ENCODE assay signal across 10 cellular contexts in the genomic region with DNA sequence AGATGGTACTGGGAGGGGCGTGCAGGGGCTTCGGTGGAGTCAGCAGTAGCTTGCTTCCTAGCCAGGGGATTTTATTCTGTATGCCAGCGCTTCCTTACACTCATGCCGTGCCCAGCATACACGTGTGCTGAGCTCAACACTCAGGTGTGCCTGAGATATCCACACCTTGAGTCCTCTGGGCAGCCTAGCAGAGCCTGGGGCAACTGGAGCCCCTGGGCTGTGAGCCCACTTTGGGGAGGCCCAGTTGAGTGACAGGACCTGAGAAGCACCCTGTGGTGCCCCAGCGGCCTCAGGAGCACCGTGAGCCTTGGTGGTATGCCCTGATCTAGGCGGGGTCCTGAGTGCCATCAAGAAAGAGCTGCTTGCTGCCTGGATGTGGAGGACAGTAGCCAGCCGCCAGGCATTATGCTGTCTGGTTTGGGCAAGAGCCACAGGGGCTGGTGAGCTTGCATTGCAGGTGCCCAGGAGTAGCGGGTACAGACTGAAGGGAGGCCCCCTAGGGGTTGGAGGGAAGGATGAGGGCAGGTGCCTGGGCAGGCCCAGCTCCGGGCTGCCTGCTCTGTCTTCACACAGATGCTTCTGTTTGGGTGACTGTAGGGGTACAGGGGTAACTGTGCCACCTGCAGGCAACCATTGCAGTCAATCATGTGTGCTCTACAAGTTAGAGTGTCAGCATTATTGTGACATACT. TPM values are rescaled to one million over a fixed set of nuclear protein-coding genes. Genes with fewer than 3 reads are reported as not detected.
DNase-seq lines count a peak whose midpoint lies in the region; ATAC-seq and TF ChIP-seq lines count a peak whose summit lies in the region.
"Had no signal": no experiment of that assay in that cellular context is flagged by ENCODE, and none has a peak within 500 bp of the region (broad histone marks: within the 10 kb centered on the region; RNA-seq: fewer than 3 reads in every experiment).

No MANE protein-coding gene starts in this region.

- H3K36me3 ChIP-seq in WERI-Rb-1: no peaks in the 10 kb centered on the region
- no peaks in the 10 kb centered on the region for H3K36me3 ChIP-seq in left lung
- H3K36me3 ChIP-seq: SJCRH30 had no signal

- peak; percentile 42; the same call in 1 of the 2 replicates for TF ChIP-seq CTCF in WERI-Rb-1 (IDR thresholded peaks at IDR 0.05; ENCODE audit: low read depth, low read length)
- no peak for TF ChIP-seq CTCF in left lung (IDR thresholded peaks at IDR 0.05)

- H3K4me3 Mint-ChIP-seq in memory B cell: no peak overlapping the region
- H3K4me3 Mint-ChIP-seq in T-helper 2 cell treated with Interferon-gamma antibody and Interleukin-4, amounts not matched to agents 5 μg/mL and 100 μg/mL, for 36 hours: no peak overlapping the region

- no peak overlapping the region for H3K27ac ChIP-seq in WERI-Rb-1
- H3K27ac ChIP-seq in left lung: no peak overlapping the region
- H3K27ac ChIP-seq: SJCRH30 had no signal

- DNase-seq in DMS53 (lab: John Stamatoyannopoulos, UW) (peak; percentile 30), DMS53 treated with DMSO at 0.1 percent for 48 hours (lab: John Stamatoyannopoulos, UW; ENCODE audit: unreplicated experiment) (no peak), WERI-Rb-1 (no peak), memory B cell (ENCODE audit: low spot score in 2 of 2) (no peak), left lung (no peak), Right ventricle myocardium superior (no peak)
- DNase-seq in T-helper 2 cell treated with Interferon-gamma antibody and Interleukin-4, amounts not matched to agents 5 μg/mL and 100 μg/mL, for 36 hours (ENCODE audit: low spot score): no peak
- DNase-seq: NCI-H1436, SJCRH30 had no signal

- H3K4me3 ChIP-seq in WERI-Rb-1 (ENCODE audit: low read depth, low read length) (no peak overlapping the region), left lung (no peak overlapping the region)
- H3K4me3 ChIP-seq: SJCRH30 had no signal

- H3K27me3 Mint-ChIP-seq in memory B cell: peaks cover 3% of the 10 kb centered on the region
- no peaks in the 10 kb centered on the region for H3K27me3 Mint-ChIP-seq in T-helper 2 cell treated with Interferon-gamma antibody and Interleukin-4, amounts not matched to agents 5 μg/mL and 100 μg/mL, for 36 hours (ENCODE audit: low read depth)

- no peak overlapping the region for H3K27ac Mint-ChIP-seq in memory B cell
- H3K27ac Mint-ChIP-seq in T-helper 2 cell treated with Interferon-gamma antibody and Interleukin-4, amounts not matched to agents 5 μg/mL and 100 μg/mL, for 36 hours: no peak overlapping the region

- H3K36me3 Mint-ChIP-seq in memory B cell: no peaks in the 10 kb centered on the region
- H3K36me3 Mint-ChIP-seq in T-helper 2 cell treated with Interferon-gamma antibody and Interleukin-4, amounts not matched to agents 5 μg/mL and 100 μg/mL, for 36 hours (ENCODE audit: low read depth): no peaks in the 10 kb centered on the region

- ATAC-seq in GM21786 (IDR thresholded peaks at IDR 0.05; ENCODE audit: unreplicated experiment) (peak; percentile 58), memory B cell (ENCODE audit: low read depth) (peak; percentile 70), left lung (no peak), Right ventricle myocardium superior (ENCODE audit: poor library complexity) (no peak)

- H3K4me1 ChIP-seq in left lung: no peaks in the 10 kb centered on the region
- H3K4me1 ChIP-seq: SJCRH30 had no signal

- H3K9me3 ChIP-seq in WERI-Rb-1 (ENCODE audit: severe bottlenecking): no peaks in the 10 kb centered on the region
- H3K9me3 ChIP-seq in left lung: no peaks in the 10 kb centered on the region

- H3K4me1 Mint-ChIP-seq in memory B cell: no peaks in the 10 kb centered on the region
- H3K4me1 Mint-ChIP-seq in T-helper 2 cell treated with Interferon-gamma antibody and Interleukin-4, amounts not matched to agents 5 μg/mL and 100 μg/mL, for 36 hours (ENCODE audit: low read depth): no peaks in the 10 kb centered on the region

- intact Hi-C loops in left lung (cut with DNase I) (no loop called here), Right ventricle myocardium superior (cut with DNase I) (no loop called here)

- H3K27me3 ChIP-seq in WERI-Rb-1 (ENCODE audit: insufficient read depth, low read depth, severe bottlenecking) (no peaks in the 10 kb centered on the region), left lung (no peaks in the 10 kb centered on the region)
- H3K27me3 ChIP-seq: SJCRH30 had no signal

- no peaks in the 10 kb centered on the region for H3K9me3 Mint-ChIP-seq in memory B cell
- H3K9me3 Mint-ChIP-seq in T-helper 2 cell treated with Interferon-gamma antibody and Interleukin-4, amounts not matched to agents 5 μg/mL and 100 μg/mL, for 36 hours: no peaks in the 10 kb centered on the region

RNA-seq across cellular contexts. Expression of a gene that starts 42.9 kb away (rescaled TPM):
- total RNA-seq in left lung: 10 to 100 TPM; 15.0 to 15.2 TPM
- total RNA-seq in Right ventricle myocardium superior: 9.1 TPM

RNA-seq across cellular contexts. Expression of a gene that starts 47.8 kb away (rescaled TPM):
- total RNA-seq in left lung (not detected), Right ventricle myocardium superior (260 TPM)

Comparison
In these comparisons a context has a peak if more than half of its experiments do, and no peak if none do; other contexts are left out.
1. ATAC-seq: peak in GM21786 (single experiment) and memory B cell (single experiment); none in left lung (single experiment) and Right ventricle myocardium superior (single experiment).
2. RNA of a gene that starts 47.8 kb away (total RNA-seq): 260 TPM in Right ventricle myocardium superior (single experiment); not detected in left lung; every median in the first group is over 100 times any median in the second.